In the genomic region with DNA sequence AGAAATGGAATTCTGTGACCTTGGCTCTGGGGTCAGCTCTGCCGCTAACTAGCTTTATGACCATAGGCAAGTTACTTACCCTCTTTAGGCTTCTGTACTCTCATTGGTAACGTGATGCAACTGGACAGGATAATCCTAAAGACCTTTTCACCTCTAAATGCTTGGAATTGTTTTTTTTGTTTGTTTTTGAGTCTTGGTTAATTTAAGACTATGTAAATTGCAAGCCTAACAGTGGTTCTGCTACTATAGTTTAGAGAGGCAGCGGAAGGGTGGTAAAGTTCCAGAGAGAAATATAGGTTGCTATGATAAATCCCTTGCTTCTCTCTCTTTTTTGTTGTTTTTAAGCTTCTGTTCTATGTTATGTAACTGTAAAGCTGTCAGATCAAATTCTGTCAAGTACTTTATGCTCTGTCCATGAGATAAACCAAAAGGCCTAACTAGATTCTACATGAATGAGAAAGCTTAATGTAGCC, we compare ENCODE assay signal across 1 cellular context.
TF ChIP-seq lines count a peak whose summit lies in the region.

No MANE protein-coding gene starts in this region.

TF ChIP-seq in HepG2, 621 proteins besides CTCF, POLR2A, EP300 and RAD21 (continued from another document and continues in another):
- TF ChIP-seq MTF2 (CRISPR knock-in tag; IDR thresholded peaks at IDR 0.05; ENCODE audit: borderline replicate concordance) (no peak), ZNF792 (CRISPR knock-in tag; IDR thresholded peaks at IDR 0.05) (no peak), GATAD2A (CRISPR knock-in tag; IDR thresholded peaks at IDR 0.05) (peak; percentile 78), SAP130 (CRISPR knock-in tag; IDR thresholded peaks at IDR 0.05; ENCODE audit: low read depth) (peak; percentile 34), NR2F2 (IDR thresholded peaks at IDR 0.05; ENCODE audit: borderline replicate concordance, low read depth) (peak; percentile 76; the same call in 1 of the 2 replicates), HOXA7 (CRISPR knock-in tag; IDR thresholded peaks at IDR 0.05) (no peak), RFX5 (IDR thresholded peaks at IDR 0.05; ENCODE audit: low read depth, low read length) (no peak), CEBPG (CRISPR knock-in tag; IDR thresholded peaks at IDR 0.05) (peak; percentile 76), HOXA9 (CRISPR knock-in tag; IDR thresholded peaks at IDR 0.05; ENCODE audit: borderline replicate concordance) (no peak), ZNF121 (CRISPR knock-in tag; IDR thresholded peaks at IDR 0.05) (no peak), ZNF549 (CRISPR knock-in tag; IDR thresholded peaks at IDR 0.05) (no peak), GTF2F1 (IDR thresholded peaks at IDR 0.05; ENCODE audit: low read length) (no peak), JDP2 (CRISPR knock-in tag; IDR thresholded peaks at IDR 0.05; ENCODE audit: borderline replicate concordance) (no peak), ZNF350 (CRISPR knock-in tag; IDR thresholded peaks at IDR 0.05; ENCODE audit: borderline replicate concordance, low read depth) (no peak), SSRP1 (CRISPR knock-in tag; IDR thresholded peaks at IDR 0.05) (no peak), RXRB (CRISPR knock-in tag; IDR thresholded peaks at IDR 0.05; ENCODE audit: borderline replicate concordance) (peak; percentile 62), ZNF264 (CRISPR knock-in tag; IDR thresholded peaks at IDR 0.05) (peak; percentile 79), NR2F6 (IDR thresholded peaks at IDR 0.05) (peak; percentile 95), NR2F6 (CRISPR knock-in tag; IDR thresholded peaks at IDR 0.05) (peak; percentile 92), HNRNPUL1 (IDR thresholded peaks at IDR 0.05; ENCODE audit: low read depth, low read length) (no peak), ZNF33B (CRISPR knock-in tag; IDR thresholded peaks at IDR 0.05) (no peak), DNMT1 (CRISPR knock-in tag; IDR thresholded peaks at IDR 0.05) (no peak), KDM5B (CRISPR knock-in tag; IDR thresholded peaks at IDR 0.05; ENCODE audit: borderline replicate concordance) (no peak), ZBTB3 (CRISPR knock-in tag; IDR thresholded peaks at IDR 0.05; ENCODE audit: borderline replicate concordance, low read depth) (no peak), ZNF24 (IDR thresholded peaks at IDR 0.05) (no peak), NCOA2 (CRISPR knock-in tag; IDR thresholded peaks at IDR 0.05) (peak; percentile 72), SOX5 (CRISPR knock-in tag; IDR thresholded peaks at IDR 0.05; ENCODE audit: borderline replicate concordance) (peak; percentile 80; the same call in 1 of the 2 replicates), SNRNP70 (IDR thresholded peaks at IDR 0.05; ENCODE audit: low read depth, low read length) (no peak), ZNF138 (CRISPR knock-in tag; IDR thresholded peaks at IDR 0.05; ENCODE audit: low read depth) (no peak), EZH2 (conservative IDR thresholded peaks at IDR 0.05; ENCODE audit: low read depth, low read length) (no peak), ZNF251 (CRISPR knock-in tag; IDR thresholded peaks at IDR 0.05) (no peak), ZNF354B (CRISPR knock-in tag; IDR thresholded peaks at IDR 0.05) (no peak), RBM39 (IDR thresholded peaks at IDR 0.05; ENCODE audit: low read depth, low read length, poor library complexity, severe bottlenecking) (no peak), ZNF615 (CRISPR knock-in tag; IDR thresholded peaks at IDR 0.05; ENCODE audit: borderline replicate concordance) (no peak), HDAC2 (CRISPR knock-in tag; IDR thresholded peaks at IDR 0.05) (peak; percentile 39; the same call in 1 of the 2 replicates), HOMEZ (CRISPR knock-in tag; IDR thresholded peaks at IDR 0.05; ENCODE audit: low read depth) (peak; percentile 90; the same call in 1 of the 2 replicates), MIXL1 (CRISPR knock-in tag; IDR thresholded peaks at IDR 0.05) (0 out of 2 replicates have a peak, but pooled peaks have one; percentile 18), IKZF4 (CRISPR knock-in tag; IDR thresholded peaks at IDR 0.05; ENCODE audit: borderline replicate concordance, low read depth, not compliant biosample characterization) (no peak), ATF2 (CRISPR knock-in tag; IDR thresholded peaks at IDR 0.05) (peak; percentile 70; the same call in 1 of the 2 replicates)
- TF ChIP-seq, protein P1, sequence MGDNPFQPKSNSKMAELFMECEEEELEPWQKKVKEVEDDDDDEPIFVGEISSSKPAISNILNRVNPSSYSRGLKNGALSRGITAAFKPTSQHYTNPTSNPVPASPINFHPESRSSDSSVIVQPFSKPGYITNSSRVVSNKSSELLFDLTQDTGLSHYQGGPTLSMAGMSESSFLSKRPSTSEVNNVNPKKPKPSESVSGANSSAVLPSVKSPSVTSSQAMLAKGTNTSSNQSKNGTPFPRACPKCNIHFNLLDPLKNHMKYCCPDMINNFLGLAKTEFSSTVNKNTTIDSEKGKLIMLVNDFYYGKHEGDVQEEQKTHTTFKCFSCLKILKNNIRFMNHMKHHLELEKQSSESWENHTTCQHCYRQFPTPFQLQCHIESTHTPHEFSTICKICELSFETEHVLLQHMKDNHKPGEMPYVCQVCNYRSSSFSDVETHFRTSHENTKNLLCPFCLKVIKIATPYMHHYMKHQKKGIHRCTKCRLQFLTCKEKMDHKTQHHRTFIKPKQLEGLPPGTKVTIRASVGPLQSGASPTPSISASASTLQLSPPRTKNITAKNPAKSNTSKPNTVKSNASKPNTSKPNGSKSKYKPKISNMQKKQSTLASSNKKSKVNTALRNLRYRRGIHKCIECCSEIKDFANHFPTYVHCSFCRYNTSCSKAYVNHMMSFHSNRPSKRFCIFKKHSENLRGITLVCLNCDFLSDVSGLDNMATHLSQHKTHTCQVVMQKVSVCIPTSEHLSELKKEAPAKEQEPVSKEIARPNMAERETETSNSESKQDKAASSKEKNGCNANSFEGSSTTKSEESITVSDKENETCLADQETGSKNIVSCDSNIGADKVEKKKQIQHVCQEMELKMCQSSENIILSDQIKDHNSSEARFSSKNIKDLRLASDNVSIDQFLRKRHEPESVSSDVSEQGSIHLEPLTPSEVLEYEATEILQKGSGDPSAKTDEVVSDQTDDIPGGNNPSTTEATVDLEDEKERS (CRISPR knock-in tag; IDR thresholded peaks at IDR 0.05), result no peak
- TF ChIP-seq, protein P2, sequence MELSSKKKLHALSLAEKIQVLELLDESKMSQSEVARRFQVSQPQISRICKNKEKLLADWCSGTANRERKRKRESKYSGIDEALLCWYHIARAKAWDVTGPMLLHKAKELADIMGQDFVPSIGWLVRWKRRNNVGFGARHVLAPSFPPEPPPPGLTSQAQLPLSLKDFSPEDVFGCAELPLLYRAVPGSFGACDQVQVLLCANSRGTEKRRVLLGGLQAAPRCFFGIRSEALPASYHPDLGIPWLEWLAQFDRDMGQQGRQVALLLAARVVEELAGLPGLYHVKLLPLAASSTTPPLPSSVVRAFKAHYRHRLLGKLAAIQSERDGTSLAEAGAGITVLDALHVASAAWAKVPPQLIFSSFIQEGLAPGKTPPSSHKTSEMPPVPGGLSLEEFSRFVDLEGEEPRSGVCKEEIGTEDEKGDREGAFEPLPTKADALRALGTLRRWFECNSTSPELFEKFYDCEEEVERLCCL (CRISPR knock-in tag; IDR thresholded peaks at IDR 0.05; ENCODE audit: borderline replicate concordance), result no peak
- TF ChIP-seq, protein P3, sequence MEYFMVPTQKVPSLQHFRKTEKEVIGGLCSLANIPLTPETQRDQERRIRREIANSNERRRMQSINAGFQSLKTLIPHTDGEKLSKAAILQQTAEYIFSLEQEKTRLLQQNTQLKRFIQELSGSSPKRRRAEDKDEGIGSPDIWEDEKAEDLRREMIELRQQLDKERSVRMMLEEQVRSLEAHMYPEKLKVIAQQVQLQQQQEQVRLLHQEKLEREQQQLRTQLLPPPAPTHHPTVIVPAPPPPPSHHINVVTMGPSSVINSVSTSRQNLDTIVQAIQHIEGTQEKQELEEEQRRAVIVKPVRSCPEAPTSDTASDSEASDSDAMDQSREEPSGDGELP (IDR thresholded peaks at IDR 0.05; ENCODE audit: borderline replicate concordance, low read depth), result no peak
- TF ChIP-seq, protein P4, sequence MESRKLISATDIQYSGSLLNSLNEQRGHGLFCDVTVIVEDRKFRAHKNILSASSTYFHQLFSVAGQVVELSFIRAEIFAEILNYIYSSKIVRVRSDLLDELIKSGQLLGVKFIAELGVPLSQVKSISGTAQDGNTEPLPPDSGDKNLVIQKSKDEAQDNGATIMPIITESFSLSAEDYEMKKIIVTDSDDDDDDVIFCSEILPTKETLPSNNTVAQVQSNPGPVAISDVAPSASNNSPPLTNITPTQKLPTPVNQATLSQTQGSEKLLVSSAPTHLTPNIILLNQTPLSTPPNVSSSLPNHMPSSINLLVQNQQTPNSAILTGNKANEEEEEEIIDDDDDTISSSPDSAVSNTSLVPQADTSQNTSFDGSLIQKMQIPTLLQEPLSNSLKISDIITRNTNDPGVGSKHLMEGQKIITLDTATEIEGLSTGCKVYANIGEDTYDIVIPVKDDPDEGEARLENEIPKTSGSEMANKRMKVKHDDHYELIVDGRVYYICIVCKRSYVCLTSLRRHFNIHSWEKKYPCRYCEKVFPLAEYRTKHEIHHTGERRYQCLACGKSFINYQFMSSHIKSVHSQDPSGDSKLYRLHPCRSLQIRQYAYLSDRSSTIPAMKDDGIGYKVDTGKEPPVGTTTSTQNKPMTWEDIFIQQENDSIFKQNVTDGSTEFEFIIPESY (CRISPR knock-in tag; IDR thresholded peaks at IDR 0.05), result peak; percentile 77
- TF ChIP-seq, protein P5, sequence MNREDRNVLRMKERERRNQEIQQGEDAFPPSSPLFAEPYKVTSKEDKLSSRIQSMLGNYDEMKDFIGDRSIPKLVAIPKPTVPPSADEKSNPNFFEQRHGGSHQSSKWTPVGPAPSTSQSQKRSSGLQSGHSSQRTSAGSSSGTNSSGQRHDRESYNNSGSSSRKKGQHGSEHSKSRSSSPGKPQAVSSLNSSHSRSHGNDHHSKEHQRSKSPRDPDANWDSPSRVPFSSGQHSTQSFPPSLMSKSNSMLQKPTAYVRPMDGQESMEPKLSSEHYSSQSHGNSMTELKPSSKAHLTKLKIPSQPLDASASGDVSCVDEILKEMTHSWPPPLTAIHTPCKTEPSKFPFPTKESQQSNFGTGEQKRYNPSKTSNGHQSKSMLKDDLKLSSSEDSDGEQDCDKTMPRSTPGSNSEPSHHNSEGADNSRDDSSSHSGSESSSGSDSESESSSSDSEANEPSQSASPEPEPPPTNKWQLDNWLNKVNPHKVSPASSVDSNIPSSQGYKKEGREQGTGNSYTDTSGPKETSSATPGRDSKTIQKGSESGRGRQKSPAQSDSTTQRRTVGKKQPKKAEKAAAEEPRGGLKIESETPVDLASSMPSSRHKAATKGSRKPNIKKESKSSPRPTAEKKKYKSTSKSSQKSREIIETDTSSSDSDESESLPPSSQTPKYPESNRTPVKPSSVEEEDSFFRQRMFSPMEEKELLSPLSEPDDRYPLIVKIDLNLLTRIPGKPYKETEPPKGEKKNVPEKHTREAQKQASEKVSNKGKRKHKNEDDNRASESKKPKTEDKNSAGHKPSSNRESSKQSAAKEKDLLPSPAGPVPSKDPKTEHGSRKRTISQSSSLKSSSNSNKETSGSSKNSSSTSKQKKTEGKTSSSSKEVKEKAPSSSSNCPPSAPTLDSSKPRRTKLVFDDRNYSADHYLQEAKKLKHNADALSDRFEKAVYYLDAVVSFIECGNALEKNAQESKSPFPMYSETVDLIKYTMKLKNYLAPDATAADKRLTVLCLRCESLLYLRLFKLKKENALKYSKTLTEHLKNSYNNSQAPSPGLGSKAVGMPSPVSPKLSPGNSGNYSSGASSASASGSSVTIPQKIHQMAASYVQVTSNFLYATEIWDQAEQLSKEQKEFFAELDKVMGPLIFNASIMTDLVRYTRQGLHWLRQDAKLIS (CRISPR knock-in tag; IDR thresholded peaks at IDR 0.05), result no peak
- TF ChIP-seq, protein P6, sequence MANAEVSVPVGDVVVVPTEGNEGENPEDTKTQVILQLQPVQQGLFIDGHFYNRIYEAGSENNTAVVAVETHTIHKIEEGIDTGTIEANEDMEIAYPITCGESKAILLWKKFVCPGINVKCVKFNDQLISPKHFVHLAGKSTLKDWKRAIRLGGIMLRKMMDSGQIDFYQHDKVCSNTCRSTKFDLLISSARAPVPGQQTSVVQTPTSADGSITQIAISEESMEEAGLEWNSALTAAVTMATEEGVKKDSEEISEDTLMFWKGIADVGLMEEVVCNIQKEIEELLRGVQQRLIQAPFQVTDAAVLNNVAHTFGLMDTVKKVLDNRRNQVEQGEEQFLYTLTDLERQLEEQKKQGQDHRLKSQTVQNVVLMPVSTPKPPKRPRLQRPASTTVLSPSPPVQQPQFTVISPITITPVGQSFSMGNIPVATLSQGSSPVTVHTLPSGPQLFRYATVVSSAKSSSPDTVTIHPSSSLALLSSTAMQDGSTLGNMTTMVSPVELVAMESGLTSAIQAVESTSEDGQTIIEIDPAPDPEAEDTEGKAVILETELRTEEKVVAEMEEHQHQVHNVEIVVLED (CRISPR knock-in tag; IDR thresholded peaks at IDR 0.05; ENCODE audit: borderline replicate concordance), result no peak
- TF ChIP-seq, protein P7, sequence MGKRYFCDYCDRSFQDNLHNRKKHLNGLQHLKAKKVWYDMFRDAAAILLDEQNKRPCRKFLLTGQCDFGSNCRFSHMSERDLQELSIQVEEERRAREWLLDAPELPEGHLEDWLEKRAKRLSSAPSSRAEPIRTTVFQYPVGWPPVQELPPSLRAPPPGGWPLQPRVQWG (CRISPR knock-in tag; IDR thresholded peaks at IDR 0.05; ENCODE audit: borderline replicate concordance, low read depth), result no peak
